In the genomic region with DNA sequence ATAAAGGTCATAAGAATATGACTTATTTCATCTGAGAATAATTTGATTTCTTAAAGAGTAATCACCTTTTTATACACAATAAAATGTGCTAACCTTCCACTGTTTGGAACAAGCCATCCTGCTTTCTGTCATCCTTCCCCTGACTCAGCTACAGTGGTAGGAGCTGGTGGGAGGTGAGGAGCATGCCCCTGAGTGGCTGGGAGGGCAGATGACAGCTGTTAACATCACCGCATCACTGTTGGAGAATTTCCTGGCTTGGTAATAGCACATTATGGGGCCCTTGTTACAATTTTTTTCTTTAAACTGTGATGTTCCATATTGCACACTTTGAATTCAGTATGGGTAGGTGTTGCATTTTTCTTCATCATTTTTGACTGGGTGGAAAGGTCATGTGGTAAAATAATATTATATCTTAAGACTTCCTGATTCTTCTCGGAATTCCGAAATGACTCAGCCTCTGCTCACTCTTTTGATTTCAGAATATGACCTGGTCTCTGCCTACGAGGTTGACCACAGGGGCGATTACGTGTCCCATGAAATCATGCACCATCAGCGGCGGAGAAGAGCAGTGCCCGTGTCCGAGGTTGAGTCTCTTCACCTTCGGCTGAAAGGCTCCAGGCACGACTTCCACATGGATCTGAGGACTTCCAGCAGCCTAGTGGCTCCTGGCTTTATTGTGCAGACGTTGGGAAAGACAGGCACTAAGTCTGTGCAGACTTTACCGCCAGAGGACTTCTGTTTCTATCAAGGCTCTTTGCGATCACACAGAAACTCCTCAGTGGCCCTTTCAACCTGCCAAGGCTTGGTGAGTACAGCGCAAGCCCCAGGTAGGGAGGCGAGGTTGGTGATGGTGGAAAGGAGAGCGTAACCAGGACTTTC, we compare ENCODE assay signal across 17 cellular contexts. TPM values are rescaled to one million over a fixed set of nuclear protein-coding genes. Genes with fewer than 3 reads are reported as not detected.
DNase-seq lines count a peak whose midpoint lies in the region; ATAC-seq and TF ChIP-seq lines count a peak whose summit lies in the region.
"Had no signal": no experiment of that assay in that cellular context is flagged by ENCODE, and none has a peak within 500 bp of the region (broad histone marks: within the 10 kb centered on the region; RNA-seq: fewer than 3 reads in every experiment).

No MANE protein-coding gene starts in this region.

- intact Hi-C loops in esophagus squamous epithelium (cut with DNase I), result no loop called here

- H3K36me3 ChIP-seq in osteoblast (ENCODE audit: insufficient read depth, low read length) (no peaks in the 10 kb centered on the region), esophagus squamous epithelium (no peaks in the 10 kb centered on the region)
- H3K36me3 ChIP-seq: lower lobe of right lung, tibial artery had no signal

- DNase-seq in EH (ENCODE audit: low read depth) (peak; percentile 9), M059J (ENCODE audit: low read depth) (peak; percentile 92), astrocyte of the hippocampus (ENCODE audit: low read depth, low spot score) (peak; percentile 48), osteoblast (ENCODE audit: insufficient read length, low spot score, missing footprints) (peak; percentile 43), CD1c-positive myeloid dendritic cell (ENCODE audit: extremely low spot score) (no peak), mesenteric fat pad (ENCODE audit: low spot score) (no peak), esophagus squamous epithelium (lab: John Stamatoyannopoulos, UW) (no peak)
- DNase-seq: activated CD4-positive, CD25-positive, alpha-beta regulatory T cell treated with anti-CD3 and anti-CD28 coated beads, Interleukin-2, amount 50 U/mL, for 72 hours; activated gamma-delta T cell treated with Interleukin-2 at 50 U/mL for 16 hours; effector memory CD4-positive, alpha-beta T cell; lower lobe of right lung; NCI-H1436; NCI-H446; stimulated activated CD4-positive, alpha-beta T cell treated with anti-CD3 and anti-CD28 coated beads, Interleukin-4, amount 100 ng/mL, for 4 hours; tibial artery had no signal

- 80 to 81% methylated on average over 17 of the region's 18 CpGs for WGBS in esophagus squamous epithelium, 2 donors

- no peak for ATAC-seq in GM21423 (IDR thresholded peaks at IDR 0.05; ENCODE audit: unreplicated experiment)
- ATAC-seq: lower lobe of right lung had no signal

- no peak for TF ChIP-seq POLR2A in esophagus squamous epithelium (IDR thresholded peaks at IDR 0.05)

- peaks cover 7% of the 10 kb centered on the region for H3K27me3 ChIP-seq in osteoblast (ENCODE audit: insufficient read depth, low read length)
- H3K27me3 ChIP-seq in esophagus squamous epithelium, result peaks cover 0 to 14% (median 2%) of the 10 kb centered on the region in 4 donors

- peak overlapping the region; percentile 59 for H2AFZ ChIP-seq in osteoblast (ENCODE audit: low read length)

- H4K20me1 ChIP-seq in osteoblast (ENCODE audit: insufficient read depth, low read length), result no peaks in the 10 kb centered on the region

- H3K4me3 ChIP-seq in osteoblast (ENCODE audit: insufficient read depth, low read length), result peak overlapping the region; percentile 52
- H3K4me3 ChIP-seq in esophagus squamous epithelium, result no peak overlapping the region
- H3K4me3 ChIP-seq: lower lobe of right lung, tibial artery had no signal

- H3K4me1 ChIP-seq in osteoblast (ENCODE audit: insufficient read depth, low read length) (peaks cover 24% of the 10 kb centered on the region), esophagus squamous epithelium (peaks cover 0 to 6% (median 2%) of the 10 kb centered on the region in 3 donors)

- no peaks in the 10 kb centered on the region for H3K79me2 ChIP-seq in osteoblast (ENCODE audit: insufficient read depth, low read length)

- peak overlapping the region; percentile 86 for H3K27ac ChIP-seq in osteoblast (ENCODE audit: low read depth, low read length)
- H3K27ac ChIP-seq in esophagus squamous epithelium, result no peak overlapping the region
- H3K27ac ChIP-seq: lower lobe of right lung, tibial artery had no signal

- no peak for TF ChIP-seq CTCF in osteoblast (IDR thresholded peaks at IDR 0.05; ENCODE audit: extremely low read depth, low read depth, low read length)
- no peak for TF ChIP-seq CTCF in esophagus squamous epithelium (IDR thresholded peaks at IDR 0.05)

- H3K9me3 ChIP-seq in osteoblast (ENCODE audit: low read depth, low read length) (no peaks in the 10 kb centered on the region), esophagus squamous epithelium (no peaks in the 10 kb centered on the region)
- H3K9me3 ChIP-seq: tibial artery had no signal

- peak overlapping the region; percentile 76 for H3K4me2 ChIP-seq in osteoblast (ENCODE audit: insufficient read depth, low read length)

RNA-seq across cellular contexts. Expression of a gene that starts 5.8 kb away (rescaled TPM):
- 1.4 and 2.4 TPM in 2 replicates for total RNA-seq in M059J (2014; rRNA removed; shearing (Covaris generic))
- total RNA-seq in osteoblast, result 1.4 and 1.5 TPM in 2 replicates
- total RNA-seq in mesenteric fat pad, result 1.8 TPM
- total RNA-seq in esophagus squamous epithelium, result under 1 TPM in 1 of 4 donors, not detected in 3; 0.19 TPM
- total RNA-seq: T-helper 1 cell treated with Interleukin-12 subunit alpha and Interleukin-12 subunit beta and Interleukin-4 antibody, amounts not matched to agents 30 ng/mL and 1 ng/mL, for 36 hours had no signal

Comparison
In these comparisons a context has a peak if more than half of its experiments do, and no peak if none do; other contexts are left out.
1. DNase-seq: peak in EH (single experiment), M059J (single experiment), astrocyte of the hippocampus (single experiment) and osteoblast (single experiment); none in CD1c-positive myeloid dendritic cell (single experiment), mesenteric fat pad (single experiment) and esophagus squamous epithelium (single experiment).